ENCODE assay signal across 1 cellular context in the genomic region with DNA sequence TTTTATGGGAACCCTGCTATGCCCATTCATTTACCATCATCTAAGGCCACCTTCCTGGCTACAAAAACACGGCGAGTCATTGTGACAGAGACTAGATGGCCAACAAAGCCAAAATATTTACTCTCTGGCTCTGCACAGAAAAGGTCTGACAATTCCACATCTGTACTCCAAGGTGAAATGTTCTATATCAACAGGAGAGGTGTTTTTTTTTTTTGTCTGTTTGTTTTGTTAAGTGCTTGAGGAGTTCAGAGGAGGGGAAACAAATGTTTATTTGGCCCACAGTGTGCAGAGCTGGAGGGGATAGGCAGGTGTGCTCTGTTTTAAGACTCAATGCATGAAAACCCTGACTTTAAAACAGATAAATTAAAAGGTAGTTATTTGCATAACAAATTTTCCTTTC.
TF ChIP-seq lines count a peak whose summit lies in the region.

No MANE protein-coding gene starts in this region.

TF ChIP-seq in GM23338, 12 proteins besides CTCF, POLR2A, EP300 and RAD21:
- TF ChIP-seq ZNF114 (CRISPR knock-in tag; IDR thresholded peaks at IDR 0.05), result no peak
- TF ChIP-seq EZH2phosphoT487 (IDR thresholded peaks at IDR 0.05; ENCODE audit: unreplicated experiment), result no peak
- TF ChIP-seq, protein P1, sequence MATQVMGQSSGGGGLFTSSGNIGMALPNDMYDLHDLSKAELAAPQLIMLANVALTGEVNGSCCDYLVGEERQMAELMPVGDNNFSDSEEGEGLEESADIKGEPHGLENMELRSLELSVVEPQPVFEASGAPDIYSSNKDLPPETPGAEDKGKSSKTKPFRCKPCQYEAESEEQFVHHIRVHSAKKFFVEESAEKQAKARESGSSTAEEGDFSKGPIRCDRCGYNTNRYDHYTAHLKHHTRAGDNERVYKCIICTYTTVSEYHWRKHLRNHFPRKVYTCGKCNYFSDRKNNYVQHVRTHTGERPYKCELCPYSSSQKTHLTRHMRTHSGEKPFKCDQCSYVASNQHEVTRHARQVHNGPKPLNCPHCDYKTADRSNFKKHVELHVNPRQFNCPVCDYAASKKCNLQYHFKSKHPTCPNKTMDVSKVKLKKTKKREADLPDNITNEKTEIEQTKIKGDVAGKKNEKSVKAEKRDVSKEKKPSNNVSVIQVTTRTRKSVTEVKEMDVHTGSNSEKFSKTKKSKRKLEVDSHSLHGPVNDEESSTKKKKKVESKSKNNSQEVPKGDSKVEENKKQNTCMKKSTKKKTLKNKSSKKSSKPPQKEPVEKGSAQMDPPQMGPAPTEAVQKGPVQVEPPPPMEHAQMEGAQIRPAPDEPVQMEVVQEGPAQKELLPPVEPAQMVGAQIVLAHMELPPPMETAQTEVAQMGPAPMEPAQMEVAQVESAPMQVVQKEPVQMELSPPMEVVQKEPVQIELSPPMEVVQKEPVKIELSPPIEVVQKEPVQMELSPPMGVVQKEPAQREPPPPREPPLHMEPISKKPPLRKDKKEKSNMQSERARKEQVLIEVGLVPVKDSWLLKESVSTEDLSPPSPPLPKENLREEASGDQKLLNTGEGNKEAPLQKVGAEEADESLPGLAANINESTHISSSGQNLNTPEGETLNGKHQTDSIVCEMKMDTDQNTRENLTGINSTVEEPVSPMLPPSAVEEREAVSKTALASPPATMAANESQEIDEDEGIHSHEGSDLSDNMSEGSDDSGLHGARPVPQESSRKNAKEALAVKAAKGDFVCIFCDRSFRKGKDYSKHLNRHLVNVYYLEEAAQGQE (IDR thresholded peaks at IDR 0.05; ENCODE audit: unreplicated experiment), result no peak
- no peak for TF ChIP-seq POLR2AphosphoS5 (IDR thresholded peaks at IDR 0.05; ENCODE audit: low read depth)
- TF ChIP-seq, protein P2, sequence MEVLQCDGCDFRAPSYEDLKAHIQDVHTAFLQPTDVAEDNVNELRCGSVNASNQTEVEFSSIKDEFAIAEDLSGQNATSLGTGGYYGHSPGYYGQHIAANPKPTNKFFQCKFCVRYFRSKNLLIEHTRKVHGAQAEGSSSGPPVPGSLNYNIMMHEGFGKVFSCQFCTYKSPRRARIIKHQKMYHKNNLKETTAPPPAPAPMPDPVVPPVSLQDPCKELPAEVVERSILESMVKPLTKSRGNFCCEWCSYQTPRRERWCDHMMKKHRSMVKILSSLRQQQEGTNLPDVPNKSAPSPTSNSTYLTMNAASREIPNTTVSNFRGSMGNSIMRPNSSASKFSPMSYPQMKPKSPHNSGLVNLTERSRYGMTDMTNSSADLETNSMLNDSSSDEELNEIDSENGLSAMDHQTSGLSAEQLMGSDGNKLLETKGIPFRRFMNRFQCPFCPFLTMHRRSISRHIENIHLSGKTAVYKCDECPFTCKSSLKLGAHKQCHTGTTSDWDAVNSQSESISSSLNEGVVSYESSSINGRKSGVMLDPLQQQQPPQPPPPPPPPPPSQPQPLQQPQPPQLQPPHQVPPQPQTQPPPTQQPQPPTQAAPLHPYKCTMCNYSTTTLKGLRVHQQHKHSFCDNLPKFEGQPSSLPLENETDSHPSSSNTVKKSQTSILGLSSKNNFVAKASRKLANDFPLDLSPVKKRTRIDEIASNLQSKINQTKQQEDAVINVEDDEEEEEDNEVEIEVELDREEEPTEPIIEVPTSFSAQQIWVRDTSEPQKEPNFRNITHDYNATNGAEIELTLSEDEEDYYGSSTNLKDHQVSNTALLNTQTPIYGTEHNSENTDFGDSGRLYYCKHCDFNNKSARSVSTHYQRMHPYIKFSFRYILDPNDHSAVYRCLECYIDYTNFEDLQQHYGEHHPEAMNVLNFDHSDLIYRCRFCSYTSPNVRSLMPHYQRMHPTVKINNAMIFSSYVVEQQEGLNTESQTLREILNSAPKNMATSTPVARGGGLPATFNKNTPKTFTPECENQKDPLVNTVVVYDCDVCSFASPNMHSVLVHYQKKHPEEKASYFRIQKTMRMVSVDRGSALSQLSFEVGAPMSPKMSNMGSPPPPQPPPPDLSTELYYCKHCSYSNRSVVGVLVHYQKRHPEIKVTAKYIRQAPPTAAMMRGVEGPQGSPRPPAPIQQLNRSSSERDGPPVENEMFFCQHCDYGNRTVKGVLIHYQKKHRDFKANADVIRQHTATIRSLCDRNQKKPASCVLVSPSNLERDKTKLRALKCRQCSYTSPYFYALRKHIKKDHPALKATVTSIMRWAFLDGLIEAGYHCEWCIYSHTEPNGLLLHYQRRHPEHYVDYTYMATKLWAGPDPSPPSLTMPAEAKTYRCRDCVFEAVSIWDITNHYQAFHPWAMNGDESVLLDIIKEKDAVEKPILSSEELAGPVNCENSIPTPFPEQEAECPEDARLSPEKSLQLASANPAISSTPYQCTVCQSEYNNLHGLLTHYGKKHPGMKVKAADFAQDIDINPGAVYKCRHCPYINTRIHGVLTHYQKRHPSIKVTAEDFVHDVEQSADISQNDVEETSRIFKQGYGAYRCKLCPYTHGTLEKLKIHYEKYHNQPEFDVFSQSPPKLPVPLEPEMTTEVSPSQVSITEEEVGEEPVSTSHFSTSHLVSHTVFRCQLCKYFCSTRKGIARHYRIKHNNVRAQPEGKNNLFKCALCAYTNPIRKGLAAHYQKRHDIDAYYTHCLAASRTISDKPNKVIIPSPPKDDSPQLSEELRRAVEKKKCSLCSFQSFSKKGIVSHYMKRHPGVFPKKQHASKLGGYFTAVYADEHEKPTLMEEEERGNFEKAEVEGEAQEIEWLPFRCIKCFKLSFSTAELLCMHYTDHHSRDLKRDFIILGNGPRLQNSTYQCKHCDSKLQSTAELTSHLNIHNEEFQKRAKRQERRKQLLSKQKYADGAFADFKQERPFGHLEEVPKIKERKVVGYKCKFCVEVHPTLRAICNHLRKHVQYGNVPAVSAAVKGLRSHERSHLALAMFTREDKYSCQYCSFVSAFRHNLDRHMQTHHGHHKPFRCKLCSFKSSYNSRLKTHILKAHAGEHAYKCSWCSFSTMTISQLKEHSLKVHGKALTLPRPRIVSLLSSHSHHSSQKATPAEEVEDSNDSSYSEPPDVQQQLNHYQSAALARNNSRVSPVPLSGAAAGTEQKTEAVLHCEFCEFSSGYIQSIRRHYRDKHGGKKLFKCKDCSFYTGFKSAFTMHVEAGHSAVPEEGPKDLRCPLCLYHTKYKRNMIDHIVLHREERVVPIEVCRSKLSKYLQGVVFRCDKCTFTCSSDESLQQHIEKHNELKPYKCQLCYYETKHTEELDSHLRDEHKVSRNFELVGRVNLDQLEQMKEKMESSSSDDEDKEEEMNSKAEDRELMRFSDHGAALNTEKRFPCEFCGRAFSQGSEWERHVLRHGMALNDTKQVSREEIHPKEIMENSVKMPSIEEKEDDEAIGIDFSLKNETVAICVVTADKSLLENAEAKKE (CRISPR knock-in tag; IDR thresholded peaks at IDR 0.05), result no peak
- TF ChIP-seq, protein P3, sequence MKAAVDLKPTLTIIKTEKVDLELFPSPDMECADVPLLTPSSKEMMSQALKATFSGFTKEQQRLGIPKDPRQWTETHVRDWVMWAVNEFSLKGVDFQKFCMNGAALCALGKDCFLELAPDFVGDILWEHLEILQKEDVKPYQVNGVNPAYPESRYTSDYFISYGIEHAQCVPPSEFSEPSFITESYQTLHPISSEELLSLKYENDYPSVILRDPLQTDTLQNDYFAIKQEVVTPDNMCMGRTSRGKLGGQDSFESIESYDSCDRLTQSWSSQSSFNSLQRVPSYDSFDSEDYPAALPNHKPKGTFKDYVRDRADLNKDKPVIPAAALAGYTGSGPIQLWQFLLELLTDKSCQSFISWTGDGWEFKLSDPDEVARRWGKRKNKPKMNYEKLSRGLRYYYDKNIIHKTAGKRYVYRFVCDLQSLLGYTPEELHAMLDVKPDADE (IDR thresholded peaks at IDR 0.05), result no peak
- TF ChIP-seq ZNF331 (CRISPR knock-in tag; IDR thresholded peaks at IDR 0.05; ENCODE audit: low read depth), result no peak
- TF ChIP-seq EZH2 (IDR thresholded peaks at IDR 0.05; ENCODE audit: low read depth, unreplicated experiment), result no peak
- TF ChIP-seq STAT1 (IDR thresholded peaks at IDR 0.05; ENCODE audit: unreplicated experiment), result no peak
